In genomic region chr20:17841751-17842191, GRCh38 we compare ENCODE assay signal across 12 cellular contexts.
DNase-seq lines count a peak whose midpoint lies in the region; ATAC-seq, FAIRE-seq and TF ChIP-seq lines count a peak whose summit lies in the region.
"Had no signal": no experiment of that assay in that cellular context is flagged by ENCODE, and none has a peak within 500 bp of the region (broad histone marks: within the 10 kb centered on the region; RNA-seq: fewer than 3 reads in every experiment).

No MANE protein-coding gene starts in this region.

- H3K4me3 Mint-ChIP-seq in astrocyte (ENCODE audit: unreplicated experiment) = no peak overlapping the region

- no peaks in the 10 kb centered on the region for H3K9me3 Mint-ChIP-seq in astrocyte (ENCODE audit: unreplicated experiment)

- H4K20me1 ChIP-seq in astrocyte (ENCODE audit: insufficient read depth, low read length) = no peaks in the 10 kb centered on the region

- H3K36me3 Mint-ChIP-seq in astrocyte (ENCODE audit: low read depth, unreplicated experiment) = no peaks in the 10 kb centered on the region

- H3K27ac ChIP-seq in astrocyte (ENCODE audit: low read depth, low read length) (peak overlapping the region; percentile 80), left ventricle myocardium inferior (replicated peaks) (peak overlapping the region; percentile 85), sigmoid colon (peak overlapping the region; percentile 66 to 85 (median 68)), SJCRH30 (no peak overlapping the region)
- H3K27ac ChIP-seq: PC-9 had no signal

- TF ChIP-seq CTCF in astrocyte (IDR thresholded peaks at IDR 0.05; ENCODE audit: insufficient read depth, low read depth, low read length) (no peak), left ventricle myocardium inferior (IDR thresholded peaks at IDR 0.05; ENCODE audit: borderline replicate concordance) (no peak), sigmoid colon (IDR thresholded peaks at IDR 0.05) (no peak)

- WGBS in sigmoid colon, 2 donors = 74 to 76% methylated on average over 12 of the region's 12 CpGs

- no peak overlapping the region for H3K27ac Mint-ChIP-seq in astrocyte (ENCODE audit: unreplicated experiment)

- no peak for TF ChIP-seq EP300 in sigmoid colon (IDR thresholded peaks at IDR 0.05)

- FAIRE-seq in astrocyte (lab: Jason Lieb, UNC) = no peak

- H3K4me1 ChIP-seq in astrocyte (ENCODE audit: insufficient read depth, low read length) (peaks cover 48% of the 10 kb centered on the region), left ventricle myocardium inferior (peaks cover 49% of the 10 kb centered on the region), sigmoid colon (peaks cover 0 to 8% (median 3%) of the 10 kb centered on the region in 4 donors), SJCRH30 (no peaks in the 10 kb centered on the region)

- no peak overlapping the region for H2AFZ ChIP-seq in astrocyte (ENCODE audit: low read depth, low read length)
- H2AFZ ChIP-seq: PC-9 had no signal

- H3K36me3 ChIP-seq in astrocyte (ENCODE audit: insufficient read depth, low read length) (no peaks in the 10 kb centered on the region), left ventricle myocardium inferior (no peaks in the 10 kb centered on the region), sigmoid colon (no peaks in the 10 kb centered on the region), SJCRH30 (no peaks in the 10 kb centered on the region)

- TF ChIP-seq POLR2A in sigmoid colon (IDR thresholded peaks at IDR 0.05) = no peak

- no peak overlapping the region for H3K9ac ChIP-seq in astrocyte (ENCODE audit: low read length)

- H3K27me3 Mint-ChIP-seq in astrocyte (ENCODE audit: low read depth, unreplicated experiment) = no peaks in the 10 kb centered on the region

- DNase-seq in AG20443 (ENCODE audit: low spot score) = peak; percentile 35
- peak; percentile 69 for DNase-seq in astrocyte (ENCODE audit: low read depth)
- DNase-seq in left ventricle myocardium inferior = peak; percentile 67
- DNase-seq in sigmoid colon = peak; percentile 90
- DNase-seq in SJCRH30 = no peak
- DNase-seq in superior temporal gyrus (ENCODE audit: extremely low spot score) = no peak
- DNase-seq in GM19238 (ENCODE audit: insufficient read length, low spot score) = no peak
- DNase-seq: activated CD8-positive, alpha-beta memory T cell treated with anti-CD3 and anti-CD28 coated beads, Interleukin-2, amount 50 U/mL, for 4 hours; left colon; NCI-H2081 treated with DMSO at 0.1 percent for 48 hours; PC-9 had no signal

- no peak for ATAC-seq in GM19023 (IDR thresholded peaks at IDR 0.05; ENCODE audit: unreplicated experiment)
- ATAC-seq: left colon had no signal

- H3K4me3 ChIP-seq in astrocyte (ENCODE audit: insufficient read depth, low read depth, low read length) = no peak overlapping the region
- H3K4me3 ChIP-seq in left ventricle myocardium inferior = no peak overlapping the region
- H3K4me3 ChIP-seq in sigmoid colon = no peak overlapping the region
- no peak overlapping the region for H3K4me3 ChIP-seq in SJCRH30
- H3K4me3 ChIP-seq: PC-9 had no signal

- H3K79me2 ChIP-seq in astrocyte (ENCODE audit: insufficient read depth, low read length) = no peaks in the 10 kb centered on the region

- H3K27me3 ChIP-seq in astrocyte (ENCODE audit: insufficient read depth, low read length) (no peaks in the 10 kb centered on the region), left ventricle myocardium inferior (ENCODE audit: low read depth) (no peaks in the 10 kb centered on the region), sigmoid colon (no peaks in the 10 kb centered on the region), SJCRH30 (peaks cover 6% of the 10 kb centered on the region; the same call in 1 of the 2 replicates)

- H3K4me1 Mint-ChIP-seq in astrocyte (ENCODE audit: low read depth, unreplicated experiment) = peaks cover 19% of the 10 kb centered on the region

- intact Hi-C loops in left ventricle myocardium inferior (cut with micrococcal nuclease) (no loop called here), sigmoid colon (cut with DNase I) (no loop called here)

- peak overlapping the region; percentile 21 for H3K4me2 ChIP-seq in astrocyte (ENCODE audit: low read length)
- H3K4me2 ChIP-seq: PC-9 had no signal

- no peaks in the 10 kb centered on the region for H3K9me3 ChIP-seq in astrocyte (ENCODE audit: insufficient read depth, low read depth, low read length)
- H3K9me3 ChIP-seq in left ventricle myocardium inferior (replicated peaks) = no peaks in the 10 kb centered on the region
- H3K9me3 ChIP-seq in sigmoid colon = no peaks in the 10 kb centered on the region
- H3K9me3 ChIP-seq in SJCRH30 (replicated peaks) = no peaks in the 10 kb centered on the region

Comparison
In these comparisons a context has a peak if more than half of its experiments do, and no peak if none do; other contexts are left out.
1. DNase-seq: peak in AG20443 (single experiment), astrocyte (single experiment), left ventricle myocardium inferior (single experiment) and sigmoid colon (single experiment); none in SJCRH30 (0 of 2), superior temporal gyrus (single experiment) and GM19238 (single experiment).